In genomic region chr7:156532016-156532602, GRCh38 we compare ENCODE assay signal across 25 cellular contexts.
DNase-seq lines count a peak whose midpoint lies in the region; ATAC-seq, FAIRE-seq and TF ChIP-seq lines count a peak whose summit lies in the region.
"Had no signal": no experiment of that assay in that cellular context is flagged by ENCODE, and none has a peak within 500 bp of the region (broad histone marks: within the 10 kb centered on the region; RNA-seq: fewer than 3 reads in every experiment).

No MANE protein-coding gene starts in this region.

- no peaks in the 10 kb centered on the region for H3K36me3 Mint-ChIP-seq in Caco-2 (ENCODE audit: insufficient read depth, unreplicated experiment)
- H3K36me3 Mint-ChIP-seq: CD14-positive monocyte; CD8-positive, alpha-beta T cell had no signal

- TF ChIP-seq POLR2A in IMR-90 (IDR thresholded peaks at IDR 0.05; ENCODE audit: low read depth, low read length), result no peak

- no peak overlapping the region for H3K4me3 Mint-ChIP-seq in Caco-2 (ENCODE audit: unreplicated experiment)
- H3K4me3 Mint-ChIP-seq: CD14-positive monocyte; CD4-positive, alpha-beta T cell; CD8-positive, alpha-beta T cell had no signal

- H3K14ac ChIP-seq in IMR-90 (replicated peaks; ENCODE audit: low read depth, low read length), result no peak overlapping the region

- TF ChIP-seq CTCF in Caco-2 (IDR thresholded peaks at IDR 0.05; ENCODE audit: insufficient read depth in 1 of 2, low read depth in 1 of 2, low read length in 1 of 2, severe bottlenecking in 1 of 2, unreplicated experiment in 1 of 2), result no peak
- TF ChIP-seq CTCF in IMR-90 (conservative IDR thresholded peaks at IDR 0.05; ENCODE audit: low read depth, low read length), result no peak
- no peak for TF ChIP-seq CTCF in bronchial epithelial cell (IDR thresholded peaks at IDR 0.05; ENCODE audit: insufficient read depth, low read length, severe bottlenecking)

- POLR2A ChIA-PET in Caco-2 (lab: Charles Lee), result interaction anchor here (0.6 kb wide), 1 partner anchor 83 kb away, joined by 3 read pairs; no protein-coding TSS in a partner anchor
- POLR2A ChIA-PET in IMR-90 (lab: Charles Lee; ENCODE audit: unreplicated experiment), result no interaction called here

- H3K23ac ChIP-seq in IMR-90 (ENCODE audit: low read depth, low read length) (no peak overlapping the region), mesendoderm (ENCODE audit: low read length) (no peak overlapping the region)

- H3K9me3 ChIP-seq in Caco-2, result no peaks in the 10 kb centered on the region
- H3K9me3 ChIP-seq in IMR-90 (ENCODE audit: control insufficient read depth, insufficient read depth, low read length), result peaks cover 7% of the 10 kb centered on the region
- H3K9me3 ChIP-seq: BE2C, BLaER1 had no signal

- H3K4me1 Mint-ChIP-seq in Caco-2 (ENCODE audit: low read depth, unreplicated experiment), result peaks cover 22% of the 10 kb centered on the region

- no CpG with 5 or more reads among the region's 2 CpGs for WGBS in IMR-90 (ENCODE audit: extremely low coverage in 2 of 2, insufficient read length in 1 of 2), 2 experiments
- WGBS in mesendoderm (ENCODE audit: extremely low coverage, insufficient coverage, low lambda C conversion rate), result no CpG with 5 or more reads among the region's 2 CpGs

- H3K79me2 ChIP-seq in mesendoderm (ENCODE audit: control insufficient read depth, insufficient read depth, low read length), result no peaks in the 10 kb centered on the region

- H2BK120ac ChIP-seq in IMR-90 (ENCODE audit: low read depth, low read length), result no peak overlapping the region
- no peak overlapping the region for H2BK120ac ChIP-seq in mesendoderm (ENCODE audit: low read depth, low read length)

- H3K27ac ChIP-seq in IMR-90 (ENCODE audit: insufficient read depth, low read length), result no peak overlapping the region
- H3K27ac ChIP-seq in mesendoderm (ENCODE audit: low read depth, low read length), result no peak overlapping the region
- H3K27ac ChIP-seq: BLaER1 had no signal

- no peak overlapping the region for H3K4me3 ChIP-seq in Caco-2 (ENCODE audit: low read depth, low read length)
- no peak overlapping the region for H3K4me3 ChIP-seq in IMR-90 (ENCODE audit: insufficient read depth, low read depth, low read length)
- H3K4me3 ChIP-seq in bronchial epithelial cell (ENCODE audit: low read depth, low read length), result no peak overlapping the region
- H3K4me3 ChIP-seq in mesendoderm (ENCODE audit: low read length), result no peak overlapping the region
- H3K4me3 ChIP-seq: BLaER1 had no signal

- H3K9ac ChIP-seq in IMR-90 (ENCODE audit: low read depth, low read length) (no peak overlapping the region), mesendoderm (ENCODE audit: low read length) (no peak overlapping the region)
- H3K9ac ChIP-seq: BLaER1 had no signal

- no peaks in the 10 kb centered on the region; the same call in 1 of the 2 replicates for H3K36me3 ChIP-seq in Caco-2 (ENCODE audit: control insufficient read depth, insufficient read depth, low read length)
- no peaks in the 10 kb centered on the region for H3K36me3 ChIP-seq in IMR-90 (ENCODE audit: control insufficient read depth, insufficient read depth, low read length)
- H3K36me3 ChIP-seq in bronchial epithelial cell (ENCODE audit: control insufficient read depth, insufficient read depth, low read length), result no peaks in the 10 kb centered on the region
- no peaks in the 10 kb centered on the region for H3K36me3 ChIP-seq in mesendoderm (ENCODE audit: control insufficient read depth, insufficient read depth, low read length)
- H3K36me3 ChIP-seq: BE2C, BLaER1 had no signal

- dilution Hi-C loops in IMR-90 (cut with HindIII; ENCODE audit: low sequenced_read_pairs, unreplicated experiment), result no loop called here

- intact Hi-C loops in Caco-2 (cut with micrococcal nuclease; ENCODE audit: unreplicated experiment) (no loop called here), IMR-90 (cut with micrococcal nuclease) (no loop called here)

- DNase-seq in Caco-2 (peak in 1 of 2 experiments; percentile 12), IMR-90 (no peak), bronchial epithelial cell (ENCODE audit: low read depth) (no peak), mesendoderm (peak; percentile 51), DMS79 (lab: John Stamatoyannopoulos, UW) (no peak), CD1c-positive myeloid dendritic cell (ENCODE audit: extremely low spot score) (no peak)
- DNase-seq in stimulated activated CD4-positive, alpha-beta T cell treated with anti-CD3 and anti-CD28 coated beads, Interleukin-2, amount 100 ng/mL, for 24 hours, result no peak
- DNase-seq: 8988T; ACHN; BE2C; C1 segment of cervical spinal cord; CD4-positive, alpha-beta T cell; CD8-positive, alpha-beta T cell; DMS 273 treated with DMSO at 0.1 percent for 48 hours; DMS153; DMS53; DMS79 treated with DMSO at 0.1 percent for 48 hours; GF-D8 had no signal

- FAIRE-seq in bronchial epithelial cell (lab: Jason Lieb, UNC), result peak; percentile 18
- FAIRE-seq: A204.1, G401.6, GM12891, GM19239 had no signal

- no TSS peak for BruUV-seq in Caco-2 (replicated peaks; lab: Mats Ljungman, UMichigan)
- BruUV-seq in IMR-90 (replicated peaks; lab: Mats Ljungman, UMichigan), result no TSS peak

- H3K4ac ChIP-seq in IMR-90 (ENCODE audit: low read depth, low read length), result no peak overlapping the region
- no peak overlapping the region for H3K4ac ChIP-seq in mesendoderm (ENCODE audit: low read depth, low read length)

- H3K4me2 ChIP-seq in IMR-90 (ENCODE audit: low read depth, low read length) (no peak overlapping the region), mesendoderm (ENCODE audit: low read length) (no peak overlapping the region)
- H3K4me2 ChIP-seq: BLaER1 had no signal

- H3K4me1 ChIP-seq in Caco-2, result peaks cover 34% of the 10 kb centered on the region
- H3K4me1 ChIP-seq in IMR-90 (ENCODE audit: control insufficient read depth, insufficient read depth, low read length), result no peaks in the 10 kb centered on the region
- H3K4me1 ChIP-seq in mesendoderm (ENCODE audit: control insufficient read depth, low read depth, low read length), result no peaks in the 10 kb centered on the region
- H3K4me1 ChIP-seq: BE2C had no signal

- no peak for TF ChIP-seq RAD21 in IMR-90 (IDR thresholded peaks at IDR 0.05; ENCODE audit: low read length)

- H3K79me1 ChIP-seq in IMR-90 (ENCODE audit: low read depth in 1 of 2, low read length in 2 of 2) (no peaks in the 10 kb centered on the region), mesendoderm (ENCODE audit: low read length) (no peaks in the 10 kb centered on the region)

- H4K20me1 ChIP-seq in IMR-90 (ENCODE audit: insufficient read depth, low read length), result no peaks in the 10 kb centered on the region
- H4K20me1 ChIP-seq: BLaER1 had no signal

- no peak overlapping the region for H2BK15ac ChIP-seq in IMR-90 (ENCODE audit: low read depth, low read length)
- no peak overlapping the region for H2BK15ac ChIP-seq in mesendoderm (replicated peaks; ENCODE audit: low read depth)

- H2AFZ ChIP-seq in IMR-90 (replicated peaks; ENCODE audit: low read length, poor library complexity), result no peak overlapping the region

- in situ Hi-C loops in IMR-90 (cut with MboI; ENCODE audit: low sequenced_read_pairs), result no loop called here

- CTCF ChIA-PET in Caco-2 (lab: Charles Lee), result no interaction called here
- CTCF ChIA-PET in IMR-90 (lab: Yijun Ruan, JAX), result no interaction called here

- peak overlapping the region; percentile 30 for H3K27ac Mint-ChIP-seq in Caco-2 (ENCODE audit: unreplicated experiment)
- H3K27ac Mint-ChIP-seq: CD14-positive monocyte; CD4-positive, alpha-beta T cell; CD8-positive, alpha-beta T cell had no signal

- no peak overlapping the region for H4K91ac ChIP-seq in IMR-90 (ENCODE audit: insufficient read depth, low read depth, low read length)

- H3K27me3 Mint-ChIP-seq in Caco-2 (ENCODE audit: insufficient read depth, unreplicated experiment), result no peaks in the 10 kb centered on the region

- no peak overlapping the region for H4K8ac ChIP-seq in IMR-90 (ENCODE audit: low read depth in 2 of 2, low read length in 2 of 2)
- H4K8ac ChIP-seq in mesendoderm (ENCODE audit: low read depth, low read length), result no peak overlapping the region

- H2BK5ac ChIP-seq in IMR-90 (ENCODE audit: low read depth, low read length, poor library complexity, severe bottlenecking) (no peak overlapping the region), mesendoderm (ENCODE audit: low read length) (no peak overlapping the region)

- H3K56ac ChIP-seq in IMR-90 (ENCODE audit: extremely low read depth, insufficient read depth, low read length) (no peak overlapping the region), mesendoderm (ENCODE audit: low read length) (no peak overlapping the region)

- no peak overlapping the region for H2BK20ac ChIP-seq in IMR-90 (ENCODE audit: low read depth, low read length)

- H4K5ac ChIP-seq in IMR-90 (ENCODE audit: low read depth, low read length) (no peak overlapping the region), mesendoderm (ENCODE audit: low read length) (no peak overlapping the region)

- H3K18ac ChIP-seq in IMR-90 (ENCODE audit: low read depth, low read length) (no peak overlapping the region), mesendoderm (ENCODE audit: low read length) (no peak overlapping the region)

- no peak for ATAC-seq in IMR-90 (ENCODE audit: low read depth)
- no peak for ATAC-seq in HG03520 (IDR thresholded peaks at IDR 0.05; ENCODE audit: unreplicated experiment)
- ATAC-seq: CD8-positive, alpha-beta T cell had no signal

- H3K9me3 Mint-ChIP-seq in Caco-2 (ENCODE audit: unreplicated experiment), result no peaks in the 10 kb centered on the region
- H3K9me3 Mint-ChIP-seq: CD4-positive, alpha-beta T cell; CD8-positive, alpha-beta T cell had no signal

- H2AK9ac ChIP-seq in IMR-90 (replicated peaks; ENCODE audit: low read depth, low read length, poor library complexity), result peak overlapping the region; percentile 78

- H3K27me3 ChIP-seq in Caco-2 (replicated peaks; ENCODE audit: control insufficient read depth, insufficient read depth, low read length) (no peaks in the 10 kb centered on the region), IMR-90 (ENCODE audit: control insufficient read depth, insufficient read depth, low read length) (no peaks in the 10 kb centered on the region), bronchial epithelial cell (ENCODE audit: control insufficient read depth, insufficient read depth, low read length) (no peaks in the 10 kb centered on the region), mesendoderm (ENCODE audit: insufficient read depth, low read length, poor library complexity) (no peaks in the 10 kb centered on the region)
- H3K27me3 ChIP-seq: BE2C, BLaER1 had no signal

- H3K9me1 ChIP-seq in IMR-90 (ENCODE audit: insufficient read depth, low read length), result no peaks in the 10 kb centered on the region

- no peak overlapping the region for H2AK5ac ChIP-seq in IMR-90 (ENCODE audit: low read depth, low read length)
- H2AK5ac ChIP-seq in mesendoderm (ENCODE audit: low read length), result no peak overlapping the region

TF ChIP-seq in IMR-90, 13 proteins besides CTCF, POLR2A, EP300 and RAD21 (continues in another document):
- TF ChIP-seq BHLHE40 (IDR thresholded peaks at IDR 0.05; ENCODE audit: low read depth, low read length), result no peak
- TF ChIP-seq RCOR1 (IDR thresholded peaks at IDR 0.05; ENCODE audit: insufficient replicate concordance, low read length), result no peak
- no peak for TF ChIP-seq FOS (IDR thresholded peaks at IDR 0.05; ENCODE audit: low read depth, low read length)
- no peak for TF ChIP-seq RFX5 (IDR thresholded peaks at IDR 0.05; ENCODE audit: low read depth, low read length)
- no peak for TF ChIP-seq SMC3 (IDR thresholded peaks at IDR 0.05; ENCODE audit: low read depth, low read length)
- TF ChIP-seq MAFK (IDR thresholded peaks at IDR 0.05; ENCODE audit: low read depth, low read length), result no peak
- no peak for TF ChIP-seq CEBPB (IDR thresholded peaks at IDR 0.05; ENCODE audit: low read depth, low read length)
